10 cellular contexts compared by ENCODE assay signal in genomic region chr10:80458263-80458625, GRCh38. TPM values are rescaled to one million over a fixed set of nuclear protein-coding genes. Genes with fewer than 3 reads are reported as not detected.
DNase-seq lines count a peak whose midpoint lies in the region; ATAC-seq, FAIRE-seq and TF ChIP-seq lines count a peak whose summit lies in the region.
"Had no signal": no experiment of that assay in that cellular context is flagged by ENCODE, and none has a peak within 500 bp of the region (broad histone marks: within the 10 kb centered on the region; RNA-seq: fewer than 3 reads in every experiment).

No MANE protein-coding gene starts in this region.

- no peak for TF ChIP-seq RAD21 in A549 (conservative IDR thresholded peaks at IDR 0.05 in 1 of 2, IDR thresholded peaks at IDR 0.05 in 1 of 2)
- TF ChIP-seq RAD21 in IMR-90 (IDR thresholded peaks at IDR 0.05; ENCODE audit: low read length) = no peak

- H4K8ac ChIP-seq in IMR-90 (ENCODE audit: low read depth in 2 of 2, low read length in 2 of 2) = no peak overlapping the region

- no peak overlapping the region for H2BK15ac ChIP-seq in IMR-90 (ENCODE audit: low read depth, low read length)

- no peak overlapping the region for H3K18ac ChIP-seq in IMR-90 (ENCODE audit: low read depth, low read length)

- H3K79me1 ChIP-seq in IMR-90 (ENCODE audit: low read depth in 1 of 2, low read length in 2 of 2) = peaks cover 4 to 78% of the 10 kb centered on the region in 2 experiments

- H3K4me1 Mint-ChIP-seq in natural killer cell treated with Interleukin-12 subunit alpha and Interleukin-12 subunit beta and Interleukin-15 and Interleukin-18, amount 100 ng/mL, for 72 hours (ENCODE audit: low read depth in 2 of 2) = peaks cover 71 to 82% of the 10 kb centered on the region in 2 donors

- H3K23ac ChIP-seq in IMR-90 (ENCODE audit: low read depth, low read length) = peak overlapping the region; percentile 40; the same call in 1 of the 2 replicates

- H2BK120ac ChIP-seq in IMR-90 (ENCODE audit: low read depth, low read length) = no peak overlapping the region

- H2AK5ac ChIP-seq in IMR-90 (ENCODE audit: low read depth, low read length) = no peak overlapping the region

- POLR2A ChIA-PET in A549 (lab: Yijun Ruan, JAX) (no interaction called here), IMR-90 (lab: Charles Lee; ENCODE audit: unreplicated experiment) (no interaction called here)

- TF ChIP-seq POLR2A in A549 (IDR thresholded peaks at IDR 0.05; ENCODE audit: low read length) = no peak
- TF ChIP-seq POLR2A in IMR-90 (IDR thresholded peaks at IDR 0.05; ENCODE audit: low read depth, low read length) = no peak

- H4K20me1 ChIP-seq in IMR-90 (ENCODE audit: insufficient read depth, low read length) (peaks cover 68% of the 10 kb centered on the region), mammary epithelial cell (ENCODE audit: insufficient read depth, low read length) (no peaks in the 10 kb centered on the region)

- peaks cover 89% of the 10 kb centered on the region for H3K79me2 ChIP-seq in mammary epithelial cell (ENCODE audit: insufficient read depth, low read length)

- WGBS in A549 (ENCODE audit: missing lambda C conversion rate) = 55% methylated on average over 4 of the region's 4 CpGs
- WGBS in IMR-90 (ENCODE audit: extremely low coverage in 2 of 2, insufficient read length in 1 of 2), 2 experiments = no CpG with 5 or more reads among the region's 4 CpGs
- 67% methylated on average over 3 of the region's 4 CpGs for WGBS in mammary epithelial cell (ENCODE audit: low coverage, missing lambda C conversion rate)

- no peak overlapping the region for H4K5ac ChIP-seq in IMR-90 (ENCODE audit: low read depth, low read length)

- H3K4me2 ChIP-seq in A549 (peak overlapping the region; percentile 93), IMR-90 (ENCODE audit: low read depth, low read length) (no peak overlapping the region), mammary epithelial cell (ENCODE audit: insufficient read depth, low read depth, low read length) (peak overlapping the region; percentile 77)

- no peak for TF ChIP-seq CTCF in A549 (IDR thresholded peaks at IDR 0.05)
- TF ChIP-seq CTCF in IMR-90 (conservative IDR thresholded peaks at IDR 0.05; ENCODE audit: low read depth, low read length) = no peak
- no peak for TF ChIP-seq CTCF in mammary epithelial cell (conservative IDR thresholded peaks at IDR 0.05 in 1 of 2, IDR thresholded peaks at IDR 0.05 in 1 of 2; ENCODE audit: extremely low read depth in 1 of 2, insufficient read depth in 1 of 2, low read depth in 1 of 2, low read length in 2 of 2)

- H3K9me3 Mint-ChIP-seq in natural killer cell treated with Interleukin-12 subunit alpha and Interleukin-12 subunit beta and Interleukin-15 and Interleukin-18, amount 100 ng/mL, for 72 hours = no peaks in the 10 kb centered on the region
- H3K9me3 Mint-ChIP-seq: activated B cell treated with CpG ODN at 0.5 μM for 24 hours had no signal

- DNase-seq in A549 (ENCODE audit: low read depth in 1 of 2, low spot score in 1 of 2) (no peak), IMR-90 (no peak), mammary epithelial cell (no peak), LoVo (ENCODE audit: low spot score) (no peak), NK-92 (lab: John Stamatoyannopoulos, UW; ENCODE audit: unreplicated experiment) (no peak), A172 (ENCODE audit: low spot score) (no peak), Kasumi-1 (lab: John Stamatoyannopoulos, UW) (no peak)
- no peak for DNase-seq in natural killer cell treated with Interleukin-12 subunit alpha and Interleukin-12 subunit beta and Interleukin-15 and Interleukin-18, amount 100 ng/mL, for 72 hours (ENCODE audit: low spot score)
- DNase-seq: activated B cell treated with CpG ODN at 0.5 μM for 24 hours, NCI-H774 had no signal

- CTCF ChIA-PET in A549 (lab: Yijun Ruan, JAX) = interaction anchor here (1.1 to 38.6 kb wide), 5 partner anchors 10 to 48 kb away, joined by 4 to 928 read pairs (median 7); no protein-coding TSS in a partner anchor
- CTCF ChIA-PET in IMR-90 (lab: Yijun Ruan, JAX) = interaction anchor here (0.6 to 1.2 kb wide), 2 partner anchors 9 to 141 kb away, joined by 3 to 6 read pairs; no protein-coding TSS in a partner anchor
- CTCF ChIA-PET in mammary epithelial cell (lab: Charles Lee; ENCODE audit: low non-redundant PET) = no interaction called here

- H3K4me3 Mint-ChIP-seq in natural killer cell treated with Interleukin-12 subunit alpha and Interleukin-12 subunit beta and Interleukin-15 and Interleukin-18, amount 100 ng/mL, for 72 hours = peak overlapping the region; percentile 97

- no peak for TF ChIP-seq EP300 in A549 (IDR thresholded peaks at IDR 0.05)

- H2AK9ac ChIP-seq in IMR-90 (replicated peaks; ENCODE audit: low read depth, low read length, poor library complexity) = no peak overlapping the region

- no peak for FAIRE-seq in A549 (lab: Jason Lieb, UNC)

- no peak overlapping the region for H2BK20ac ChIP-seq in IMR-90 (ENCODE audit: low read depth, low read length)

- H3K9ac ChIP-seq in IMR-90 (ENCODE audit: low read depth, low read length) (no peak overlapping the region), mammary epithelial cell (ENCODE audit: insufficient read depth, low read length) (no peak overlapping the region)

- H3K4ac ChIP-seq in IMR-90 (ENCODE audit: low read depth, low read length) = no peak overlapping the region

- no peaks in the 10 kb centered on the region for H3K9me3 ChIP-seq in A549
- no peaks in the 10 kb centered on the region for H3K9me3 ChIP-seq in IMR-90 (ENCODE audit: control insufficient read depth, insufficient read depth, low read length)
- H3K9me3 ChIP-seq in mammary epithelial cell (replicated peaks; ENCODE audit: insufficient read depth, low read length) = no peaks in the 10 kb centered on the region

- H3K27ac Mint-ChIP-seq in natural killer cell treated with Interleukin-12 subunit alpha and Interleukin-12 subunit beta and Interleukin-15 and Interleukin-18, amount 100 ng/mL, for 72 hours = peak overlapping the region; percentile 95 to 98

- H3K27ac ChIP-seq in A549 = peak overlapping the region; percentile 59 to 100
- no peak overlapping the region for H3K27ac ChIP-seq in IMR-90 (ENCODE audit: insufficient read depth, low read length)
- peak overlapping the region; percentile 59 for H3K27ac ChIP-seq in mammary epithelial cell (ENCODE audit: insufficient read depth, low read depth, low read length)

- H3K9me1 ChIP-seq in IMR-90 (ENCODE audit: insufficient read depth, low read length) = peaks cover 53% of the 10 kb centered on the region

- in situ Hi-C loops in IMR-90 (cut with MboI; ENCODE audit: low sequenced_read_pairs) = loop anchor here (5.0 to 25.0 kb wide), 2 partner anchors 44 to 296 kb away; no protein-coding TSS in a partner anchor
- in situ Hi-C loops in mammary epithelial cell (cut with MboI; ENCODE audit: low sequenced_read_pairs in 2 of 2) = loop anchor here (5.0 kb wide), 2 partner anchors 34 to 39 kb away; no protein-coding TSS in a partner anchor

- H3K4me1 ChIP-seq in A549 (peaks cover 77% of the 10 kb centered on the region), IMR-90 (ENCODE audit: control insufficient read depth, insufficient read depth, low read length) (peaks cover 39% of the 10 kb centered on the region), mammary epithelial cell (ENCODE audit: insufficient read depth, low read length) (peaks cover 76% of the 10 kb centered on the region)

- H2AFZ ChIP-seq in IMR-90 (replicated peaks; ENCODE audit: low read length, poor library complexity) = no peak overlapping the region
- no peak overlapping the region for H2AFZ ChIP-seq in mammary epithelial cell (ENCODE audit: low read depth, low read length)

- intact Hi-C loops in IMR-90 (cut with micrococcal nuclease) (no loop called here), mammary epithelial cell (cut with micrococcal nuclease) (no loop called here)

- dilution Hi-C loops in IMR-90 (cut with HindIII; ENCODE audit: low sequenced_read_pairs, unreplicated experiment) (no loop called here), mammary epithelial cell (cut with HindIII; ENCODE audit: low sequenced_read_pairs) (no loop called here)

- no peak overlapping the region for H3K14ac ChIP-seq in IMR-90 (replicated peaks; ENCODE audit: low read depth, low read length)

- H3K27me3 ChIP-seq in IMR-90 (ENCODE audit: control insufficient read depth, insufficient read depth, low read length) (no peaks in the 10 kb centered on the region), mammary epithelial cell (ENCODE audit: insufficient read depth, low read length) (no peaks in the 10 kb centered on the region)

- BruUV-seq in IMR-90 (replicated peaks; lab: Mats Ljungman, UMichigan) (no TSS peak), mammary epithelial cell (replicated peaks; lab: Mats Ljungman, UMichigan) (no TSS peak)

- no peak for ATAC-seq in A549
- no peak for ATAC-seq in IMR-90 (ENCODE audit: low read depth)
- no peak for ATAC-seq in natural killer cell treated with Interleukin-12 subunit alpha and Interleukin-12 subunit beta and Interleukin-15 and Interleukin-18, amount 100 ng/mL, for 72 hours

- H3K36me3 Mint-ChIP-seq in natural killer cell treated with Interleukin-12 subunit alpha and Interleukin-12 subunit beta and Interleukin-15 and Interleukin-18, amount 100 ng/mL, for 72 hours = peaks cover 1% of the 10 kb centered on the region

- H4K91ac ChIP-seq in IMR-90 (ENCODE audit: insufficient read depth, low read depth, low read length) = no peak overlapping the region

- H3K27me3 Mint-ChIP-seq in natural killer cell treated with Interleukin-12 subunit alpha and Interleukin-12 subunit beta and Interleukin-15 and Interleukin-18, amount 100 ng/mL, for 72 hours = no peaks in the 10 kb centered on the region
- H3K27me3 Mint-ChIP-seq: activated B cell treated with CpG ODN at 0.5 μM for 24 hours had no signal

- H3K4me3 ChIP-seq in A549 = peak overlapping the region; percentile 23; the same call in 2 of the 3 replicates
- no peak overlapping the region for H3K4me3 ChIP-seq in IMR-90 (ENCODE audit: insufficient read depth, low read depth, low read length)
- no peak overlapping the region for H3K4me3 ChIP-seq in mammary epithelial cell (replicated peaks in 1 of 3; ENCODE audit: insufficient read depth in 1 of 3, low read depth in 2 of 3, low read length in 3 of 3)

- no peak overlapping the region for H3K56ac ChIP-seq in IMR-90 (ENCODE audit: extremely low read depth, insufficient read depth, low read length)

- H3K36me3 ChIP-seq in IMR-90 (ENCODE audit: control insufficient read depth, insufficient read depth, low read length) = no peaks in the 10 kb centered on the region; the same call in 1 of the 2 replicates
- H3K36me3 ChIP-seq in mammary epithelial cell (ENCODE audit: insufficient read depth, low read length) = no peaks in the 10 kb centered on the region

- no peak overlapping the region for H2BK5ac ChIP-seq in IMR-90 (ENCODE audit: low read depth, low read length, poor library complexity, severe bottlenecking)

RNA-seq across cellular contexts. Expression of gene TSPAN14, which starts 4.1 kb away (rescaled TPM):
- polyA plus RNA-seq in A549 (2011; rRNA removed) = 87.0 and 97.1 TPM in 2 replicates
- 119 and 152 TPM in 2 replicates for polyA plus RNA-seq in A549 (2012; cell fraction: cytosol; rRNA removed)
- polyA plus RNA-seq in A549 (2012; cell fraction: nucleus; rRNA removed) = 147 and 164 TPM in 2 replicates
- 101 to 124 TPM (median 121 TPM) in 3 replicates for polyA plus RNA-seq in A549 (2017; fragmentation: RNase III; extraction: RNeasy Plus Mini Kit Qiagen cat#74134 plus additional on column Dnase treatment)
- 68.4 and 91.9 TPM in 2 replicates for polyA minus RNA-seq in A549 (2011; rRNA and poly(A)+ RNA removed)
- total RNA-seq in IMR-90 (2012; rRNA removed) = 13.3 and 18.5 TPM in 2 replicates
- polyA plus RNA-seq in IMR-90 (2012; rRNA removed) = 40.6 and 43.0 TPM in 2 replicates
- polyA plus RNA-seq in IMR-90 (2012; cell fraction: cytosol; rRNA removed) = 55.8 and 57.7 TPM in 2 replicates
- polyA plus RNA-seq in IMR-90 (2012; cell fraction: nucleus; rRNA removed; ENCODE audit: low replicate concordance) = 36.3 and 44.3 TPM in 2 replicates
- 100 to 1,000 TPM in 1 of 2 donors, 10 to 100 TPM in 1; 47.8 to 102 TPM for total RNA-seq in mammary epithelial cell
- polyA plus RNA-seq in mammary epithelial cell = 97.2 TPM
- 85.5 TPM for polyA minus RNA-seq in mammary epithelial cell
- 10 to 100 TPM; 56.5 to 76.6 TPM for total RNA-seq in natural killer cell treated with Interleukin-12 subunit alpha and Interleukin-12 subunit beta and Interleukin-15 and Interleukin-18, amount 100 ng/mL, for 72 hours
- 35.0 and 38.4 TPM in 2 replicates for total RNA-seq in A172 (2014; rRNA removed; shearing (Covaris generic))

RNA-seq across cellular contexts. Expression of gene PRXL2A, which starts 49.9 kb away (rescaled TPM):
- polyA plus RNA-seq in A549 (2011; rRNA removed) (47.6 and 59.3 TPM in 2 replicates), A549 (2017; fragmentation: RNase III; extraction: RNeasy Plus Mini Kit Qiagen cat#74134 plus additional on column Dnase treatment) (40.6 to 55.0 TPM (median 47.7 TPM) in 3 replicates), IMR-90 (2012; rRNA removed) (0.60 and 0.92 TPM in 2 replicates), mammary epithelial cell (34.8 TPM)
- 18.2 and 20.7 TPM in 2 replicates for polyA plus RNA-seq in A549 (2012; cell fraction: cytosol; rRNA removed)
- polyA plus RNA-seq in A549 (2012; cell fraction: nucleus; rRNA removed) = 4.5 and 5.5 TPM in 2 replicates
- 8.9 and 9.1 TPM in 2 replicates for polyA minus RNA-seq in A549 (2011; rRNA and poly(A)+ RNA removed)
- total RNA-seq in IMR-90 (2012; rRNA removed) (0.90 and 1.1 TPM in 2 replicates), mammary epithelial cell (10 to 100 TPM; 11.0 to 58.6 TPM)
- 0.19 and 0.36 TPM in 2 replicates for polyA plus RNA-seq in IMR-90 (2012; cell fraction: cytosol; rRNA removed)
- 0.10 and 0.17 TPM in 2 replicates for polyA plus RNA-seq in IMR-90 (2012; cell fraction: nucleus; rRNA removed; ENCODE audit: low replicate concordance)
- polyA minus RNA-seq in mammary epithelial cell = 14.7 TPM
- 1 to 10 TPM; 6.4 to 9.7 TPM for total RNA-seq in natural killer cell treated with Interleukin-12 subunit alpha and Interleukin-12 subunit beta and Interleukin-15 and Interleukin-18, amount 100 ng/mL, for 72 hours
- 28.0 and 31.4 TPM in 2 replicates for total RNA-seq in A172 (2014; rRNA removed; shearing (Covaris generic))
